In the genomic region with DNA sequence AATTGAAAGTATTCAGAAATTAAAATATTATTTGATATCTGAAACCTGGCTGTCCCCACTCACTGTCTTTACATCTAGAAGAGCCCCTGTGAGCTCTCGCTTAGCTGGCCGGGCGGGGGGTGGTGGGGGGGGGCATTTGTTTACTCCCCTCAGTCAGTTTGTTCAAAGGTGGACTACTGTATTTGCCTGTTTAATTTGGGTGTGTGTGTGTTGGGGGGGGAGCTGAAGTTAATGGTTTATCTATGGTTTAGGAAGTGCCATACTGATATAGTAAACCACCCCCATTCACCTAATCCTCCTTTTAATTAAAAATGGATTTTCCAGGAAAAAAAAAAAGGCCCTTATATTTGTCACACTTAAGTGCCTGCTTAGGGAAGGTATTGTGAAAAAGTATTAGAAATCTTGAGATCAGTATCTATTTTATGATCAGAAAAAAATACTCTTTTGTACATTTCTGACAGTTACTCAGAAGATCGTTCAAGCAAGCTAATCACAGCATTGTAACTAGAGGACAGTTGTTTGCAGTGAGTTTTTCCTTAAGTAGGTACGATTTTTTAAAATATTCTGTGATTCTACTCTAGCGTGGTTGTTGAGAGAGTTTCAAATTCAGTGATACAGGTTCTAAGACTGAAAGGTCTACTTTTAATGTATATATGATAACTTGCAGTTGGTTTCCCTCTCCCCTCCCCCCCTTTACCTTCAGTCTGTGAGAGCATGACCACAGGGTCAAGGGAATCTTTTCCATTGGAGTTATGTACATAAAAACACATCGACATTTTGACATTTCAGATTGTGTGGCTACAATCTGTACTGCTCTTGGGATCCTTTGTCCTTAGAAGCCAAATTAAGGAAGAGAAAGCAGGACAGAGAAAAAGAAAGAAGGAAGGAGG, we compare ENCODE assay signal across 12 cellular contexts. TPM values are rescaled to one million over a fixed set of nuclear protein-coding genes. Genes with fewer than 3 reads are reported as not detected.
DNase-seq lines count a peak whose midpoint lies in the region; TF ChIP-seq lines count a peak whose summit lies in the region.
"Had no signal": no experiment of that assay in that cellular context is flagged by ENCODE, and none has a peak within 500 bp of the region (broad histone marks: within the 10 kb centered on the region; RNA-seq: fewer than 3 reads in every experiment).

No MANE protein-coding gene starts in this region.

- no peak for TF ChIP-seq CTCF in brain (conservative IDR thresholded peaks at IDR 0.05)
- no peak for TF ChIP-seq CTCF in liver (IDR thresholded peaks at IDR 0.05; ENCODE audit: low read depth, low read length, missing input control)
- TF ChIP-seq CTCF in tibial artery (IDR thresholded peaks at IDR 0.05): no peak

- peak overlapping the region; percentile 53 to 76 for H3K27ac ChIP-seq in liver (ENCODE audit: low read depth in 1 of 2, low read length in 2 of 2)
- peak overlapping the region; percentile 97 to 99 for H3K27ac ChIP-seq in tibial artery
- H3K27ac ChIP-seq: BLaER1 had no signal

- peak overlapping the region; percentile 90 to 97 (median 94) for H3K4me3 Mint-ChIP-seq in brain

- H3K9me3 ChIP-seq in liver (ENCODE audit: control insufficient read depth in 4 of 4, low read length in 3 of 4) (no peaks in the 10 kb centered on the region), tibial artery (no peaks in the 10 kb centered on the region), HAP-1 (no peaks in the 10 kb centered on the region)

- H3K4me1 ChIP-seq in liver (ENCODE audit: control insufficient read depth in 4 of 4, insufficient read depth in 4 of 4, low read length in 3 of 4): peaks cover 4 to 36% (median 28%) of the 10 kb centered on the region in 4 donors
- H3K4me1 ChIP-seq in tibial artery: peaks cover 0 to 16% (median 9%) of the 10 kb centered on the region in 4 donors
- peaks cover 38% of the 10 kb centered on the region for H3K4me1 ChIP-seq in HAP-1
- H3K4me1 ChIP-seq: BLaER1 had no signal

- H3K36me3 ChIP-seq in liver (ENCODE audit: control insufficient read depth in 4 of 4, insufficient read depth in 3 of 4, low read depth in 1 of 4, low read length in 3 of 4): peaks cover 0 to 2% (median 0%) of the 10 kb centered on the region in 4 donors
- H3K36me3 ChIP-seq in tibial artery: peaks cover 32 to 49% (median 32%) of the 10 kb centered on the region in 3 donors
- peaks cover 36% of the 10 kb centered on the region for H3K36me3 ChIP-seq in HAP-1 (replicated peaks)
- H3K36me3 ChIP-seq: BLaER1 had no signal

- in situ Hi-C loops in HAP-1 (cut with MboI; ENCODE audit: low sequenced_read_pairs): loop anchor here (25.0 kb wide), 2 partner anchors 502 to 1077 kb away; no protein-coding TSS in a partner anchor

- H3K4me3 ChIP-seq in liver (ENCODE audit: low read depth in 1 of 3, low read length in 3 of 3) (peak overlapping the region; percentile 39 to 81 (median 78)), tibial artery (peak overlapping the region; percentile 92 to 97), HAP-1 (no peak overlapping the region)
- H3K4me3 ChIP-seq: BLaER1 had no signal

- peaks cover 72% of the 10 kb centered on the region for H3K4me1 Mint-ChIP-seq in brain

- no peak for TF ChIP-seq RAD21 in liver (IDR thresholded peaks at IDR 0.05)

- H3K27me3 ChIP-seq in liver (ENCODE audit: control insufficient read depth in 4 of 4, insufficient read depth in 4 of 4, low read length in 3 of 4) (no peaks in the 10 kb centered on the region), tibial artery (no peaks in the 10 kb centered on the region), HAP-1 (ENCODE audit: low read depth) (no peaks in the 10 kb centered on the region)

- intact Hi-C loops in tibial artery (cut with DNase I; ENCODE audit: low total_unique reads): loop anchor here (10.0 kb wide), 2 partner anchors 1164 to 1494 kb away; no protein-coding TSS in a partner anchor

- peak overlapping the region; percentile 96 to 100 (median 98) for H3K27ac Mint-ChIP-seq in brain

- 6% methylated on average over 7 of the region's 7 CpGs for WGBS in liver

- no peaks in the 10 kb centered on the region for H3K9me3 Mint-ChIP-seq in brain

- peak; percentile 9 for DNase-seq in NCI-H748 (lab: John Stamatoyannopoulos, UW; ENCODE audit: unreplicated experiment)
- no peak for DNase-seq in NCI-H748 treated with DMSO at 0.1 percent for 48 hours (lab: John Stamatoyannopoulos, UW)
- no peak for DNase-seq in tibial artery
- DNase-seq in activated T-cell treated with anti-CD3 and anti-CD28 coated beads, Interleukin-2, amount 50 U/mL, for 48 hours: no peak
- DNase-seq in HPDE6-E6E7 (ENCODE audit: extremely low spot score): no peak
- DNase-seq in HAP-1 (ENCODE audit: low spot score in 2 of 2): no peak
- DNase-seq: cerebellar nuclear complex; stimulated activated CD4-positive, alpha-beta T cell treated with anti-CD3 and anti-CD28 coated beads, Interleukin-15, amount 100 ng/mL, for 24 hours; T-helper 2 cell had no signal

- peaks cover 85% of the 10 kb centered on the region for H3K36me3 Mint-ChIP-seq in brain

- peak overlapping the region in 1 of 2 donors; percentile 53 for H3K9ac ChIP-seq in liver (ENCODE audit: low read depth in 1 of 2, low read length in 2 of 2)
- H3K9ac ChIP-seq: BLaER1 had no signal

- H3K27me3 Mint-ChIP-seq in brain: peaks cover 34% of the 10 kb centered on the region

TF ChIP-seq in liver, 16 proteins besides CTCF, POLR2A, EP300 and RAD21:
- TF ChIP-seq SP1 (IDR thresholded peaks at IDR 0.05) (peak; percentile 26), FOXA2 (IDR thresholded peaks at IDR 0.05) (no peak), NR2F2 (IDR thresholded peaks at IDR 0.05) (no peak), TAF1 (conservative IDR thresholded peaks at IDR 0.05) (no peak), RXRA (IDR thresholded peaks at IDR 0.05) (peak; percentile 62 to 71), JUND (IDR thresholded peaks at IDR 0.05) (no peak), FOXA1 (IDR thresholded peaks at IDR 0.05) (peak; percentile 17), HNF4A (conservative IDR thresholded peaks at IDR 0.05) (peak in 1 of 2 donors; percentile 1)
- TF ChIP-seq, protein P1, sequence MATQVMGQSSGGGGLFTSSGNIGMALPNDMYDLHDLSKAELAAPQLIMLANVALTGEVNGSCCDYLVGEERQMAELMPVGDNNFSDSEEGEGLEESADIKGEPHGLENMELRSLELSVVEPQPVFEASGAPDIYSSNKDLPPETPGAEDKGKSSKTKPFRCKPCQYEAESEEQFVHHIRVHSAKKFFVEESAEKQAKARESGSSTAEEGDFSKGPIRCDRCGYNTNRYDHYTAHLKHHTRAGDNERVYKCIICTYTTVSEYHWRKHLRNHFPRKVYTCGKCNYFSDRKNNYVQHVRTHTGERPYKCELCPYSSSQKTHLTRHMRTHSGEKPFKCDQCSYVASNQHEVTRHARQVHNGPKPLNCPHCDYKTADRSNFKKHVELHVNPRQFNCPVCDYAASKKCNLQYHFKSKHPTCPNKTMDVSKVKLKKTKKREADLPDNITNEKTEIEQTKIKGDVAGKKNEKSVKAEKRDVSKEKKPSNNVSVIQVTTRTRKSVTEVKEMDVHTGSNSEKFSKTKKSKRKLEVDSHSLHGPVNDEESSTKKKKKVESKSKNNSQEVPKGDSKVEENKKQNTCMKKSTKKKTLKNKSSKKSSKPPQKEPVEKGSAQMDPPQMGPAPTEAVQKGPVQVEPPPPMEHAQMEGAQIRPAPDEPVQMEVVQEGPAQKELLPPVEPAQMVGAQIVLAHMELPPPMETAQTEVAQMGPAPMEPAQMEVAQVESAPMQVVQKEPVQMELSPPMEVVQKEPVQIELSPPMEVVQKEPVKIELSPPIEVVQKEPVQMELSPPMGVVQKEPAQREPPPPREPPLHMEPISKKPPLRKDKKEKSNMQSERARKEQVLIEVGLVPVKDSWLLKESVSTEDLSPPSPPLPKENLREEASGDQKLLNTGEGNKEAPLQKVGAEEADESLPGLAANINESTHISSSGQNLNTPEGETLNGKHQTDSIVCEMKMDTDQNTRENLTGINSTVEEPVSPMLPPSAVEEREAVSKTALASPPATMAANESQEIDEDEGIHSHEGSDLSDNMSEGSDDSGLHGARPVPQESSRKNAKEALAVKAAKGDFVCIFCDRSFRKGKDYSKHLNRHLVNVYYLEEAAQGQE (IDR thresholded peaks at IDR 0.05): peak; percentile 20

RNA-seq across cellular contexts. Expression of gene NR2F2, which starts 8.5 kb away (rescaled TPM):
- polyA plus RNA-seq in brain (ENCODE audit: insufficient read depth, low read depth, low replicate concordance): 60.4 TPM
- total RNA-seq in liver: 1 to 10 TPM; 5.9 to 6.4 TPM
- polyA plus RNA-seq in liver: 10 to 100 TPM; 12.0 to 22.4 TPM
